In the genomic region with DNA sequence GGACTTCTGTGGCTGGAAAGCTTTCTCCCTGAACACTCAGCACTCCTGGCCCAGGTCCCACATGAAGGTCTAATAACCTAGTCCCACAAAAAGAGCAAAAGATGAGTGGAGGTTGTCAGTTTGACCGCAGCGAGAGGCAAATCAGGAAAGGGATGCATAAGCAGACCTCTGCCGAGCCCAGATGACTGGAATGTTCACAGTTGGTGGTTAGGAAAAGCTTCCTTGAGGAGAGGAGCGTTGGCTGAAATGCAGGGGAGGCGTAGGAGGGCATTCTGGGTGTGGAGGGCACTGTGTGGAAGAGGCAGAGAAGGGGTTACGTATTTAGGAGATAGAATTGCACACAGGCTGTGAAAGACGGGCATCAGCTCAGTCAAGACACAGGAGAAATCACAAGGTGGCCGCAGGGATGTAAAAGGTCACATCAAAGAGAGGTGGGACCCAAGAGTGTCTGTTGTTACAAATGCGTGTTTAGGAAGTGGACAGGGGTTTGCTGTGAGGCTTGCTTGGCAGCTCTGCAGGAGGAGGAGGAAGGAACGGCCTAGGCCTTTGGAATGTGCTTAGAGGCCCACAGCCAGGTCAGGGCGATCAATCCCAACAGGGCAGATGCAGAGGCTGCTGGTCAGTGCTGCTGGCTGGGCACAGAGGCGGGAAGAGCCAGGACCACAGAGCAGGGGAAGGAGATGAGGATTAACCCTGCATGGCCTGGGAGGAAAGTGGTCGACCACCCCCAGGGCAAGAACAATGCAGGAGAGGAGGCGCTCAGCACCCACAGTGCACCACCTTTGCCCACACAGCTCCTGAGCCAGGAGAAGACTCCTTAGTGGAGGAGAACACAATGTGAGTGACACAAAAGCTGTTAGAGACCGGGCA, we compare ENCODE assay signal across 22 cellular contexts.
A peak's percentile ranks its signal among the peaks of the same experiment; 100 is the strongest.
DNase-seq lines count a peak whose midpoint lies in the region; ATAC-seq, FAIRE-seq and TF ChIP-seq lines count a peak whose summit lies in the region.
"Had no signal": no experiment of that assay in that cellular context is flagged by ENCODE, and none has a peak within 500 bp of the region (broad histone marks: within the 10 kb centered on the region; RNA-seq: fewer than 3 reads in every experiment).

No MANE protein-coding gene starts in this region.

- H3K27ac Mint-ChIP-seq in chondrocyte (ENCODE audit: unreplicated experiment): peak overlapping the region; percentile 2
- peak overlapping the region; percentile 72 for H3K27ac Mint-ChIP-seq in neural crest cell (ENCODE audit: unreplicated experiment)
- peak overlapping the region; percentile 37 for H3K27ac Mint-ChIP-seq in type B pancreatic cell
- H3K27ac Mint-ChIP-seq: dendritic cell treated with granulocyte-macrophage colony-stimulating factor and Interleukin-4, amounts not matched to agents 40 ng/mL and 50 ng/mL, for 4 days had no signal

- 76% methylated on average over 15 of the region's 15 CpGs for WGBS in prostate gland

- H3K9me3 Mint-ChIP-seq in chondrocyte (ENCODE audit: low read depth) (no peaks in the 10 kb centered on the region), neural crest cell (no peaks in the 10 kb centered on the region), type B pancreatic cell (no peaks in the 10 kb centered on the region)
- H3K9me3 Mint-ChIP-seq: dendritic cell treated with granulocyte-macrophage colony-stimulating factor and Interleukin-4, amounts not matched to agents 40 ng/mL and 50 ng/mL, for 4 days had no signal

- H3K4me3 ChIP-seq in prostate gland: no peak overlapping the region
- H3K4me3 ChIP-seq: lower lobe of right lung, skin epidermis had no signal

- H3K4me1 Mint-ChIP-seq in chondrocyte (ENCODE audit: low read depth) (peaks cover 53% of the 10 kb centered on the region), neural crest cell (peaks cover 23% of the 10 kb centered on the region), type B pancreatic cell (ENCODE audit: unreplicated experiment) (peaks cover 15% of the 10 kb centered on the region)

- DNase-seq in HT1080 (ENCODE audit: low read depth) (peak; percentile 25), chondrocyte (ENCODE audit: low spot score) (peak; percentile 74), neural crest cell (ENCODE audit: low read depth, low spot score) (no peak), type B pancreatic cell (ENCODE audit: extremely low spot score, unreplicated experiment) (no peak), NCI-H2081 (lab: John Stamatoyannopoulos, UW) (no peak), prostate gland (ENCODE audit: low spot score) (no peak), GM12891 (ENCODE audit: insufficient read length, low spot score) (no peak)
- DNase-seq: activated CD4-positive, alpha-beta T cell treated with anti-CD3 and anti-CD28 coated beads for 1 hour; activated CD8-positive, alpha-beta memory T cell treated with anti-CD3 and anti-CD28 coated beads for 24 hours; Calu3; lower lobe of right lung; NCI-H1417; NCI-H524; RPMI8226; stimulated activated naive CD4-positive, alpha-beta T cell treated with Interleukin-2 at 50 U/mL for 16 hours; T1000 had no signal

- no peaks in the 10 kb centered on the region for H3K36me3 Mint-ChIP-seq in chondrocyte (ENCODE audit: low read depth)
- no peaks in the 10 kb centered on the region for H3K36me3 Mint-ChIP-seq in neural crest cell (ENCODE audit: low read depth)
- H3K36me3 Mint-ChIP-seq in type B pancreatic cell: no peaks in the 10 kb centered on the region
- H3K36me3 Mint-ChIP-seq: brain had no signal

- no peak for FAIRE-seq in GM12891 (lab: Jason Lieb, UNC)
- FAIRE-seq: GM18507 had no signal

- intact Hi-C loops in prostate gland (cut with DNase I): no loop called here

- H3K27me3 Mint-ChIP-seq in chondrocyte (ENCODE audit: low read depth): no peaks in the 10 kb centered on the region
- H3K27me3 Mint-ChIP-seq in neural crest cell (ENCODE audit: low read depth): peaks cover 20% of the 10 kb centered on the region
- peaks cover 5% of the 10 kb centered on the region for H3K27me3 Mint-ChIP-seq in type B pancreatic cell
- H3K27me3 Mint-ChIP-seq: dendritic cell treated with granulocyte-macrophage colony-stimulating factor and Interleukin-4, amounts not matched to agents 40 ng/mL and 50 ng/mL, for 4 days had no signal

- no peaks in the 10 kb centered on the region for H3K36me3 ChIP-seq in prostate gland
- H3K36me3 ChIP-seq: lower lobe of right lung had no signal

- no peaks in the 10 kb centered on the region for H3K9me3 ChIP-seq in prostate gland
- H3K9me3 ChIP-seq: lower lobe of right lung had no signal

- peaks cover 11% of the 10 kb centered on the region for H3K4me1 ChIP-seq in prostate gland (replicated peaks)

- H3K4me3 Mint-ChIP-seq in chondrocyte (ENCODE audit: unreplicated experiment): no peak overlapping the region
- no peak overlapping the region for H3K4me3 Mint-ChIP-seq in neural crest cell
- H3K4me3 Mint-ChIP-seq in type B pancreatic cell: no peak overlapping the region
- H3K4me3 Mint-ChIP-seq: brain; dendritic cell treated with granulocyte-macrophage colony-stimulating factor and Interleukin-4, amounts not matched to agents 40 ng/mL and 50 ng/mL, for 4 days had no signal

- no peaks in the 10 kb centered on the region for H3K27me3 ChIP-seq in prostate gland (replicated peaks; ENCODE audit: insufficient read depth)

- no peak for ATAC-seq in HG02852 (IDR thresholded peaks at IDR 0.05; ENCODE audit: unreplicated experiment)
- ATAC-seq: lower lobe of right lung had no signal

- no peak for TF ChIP-seq CTCF in chondrocyte (IDR thresholded peaks at IDR 0.05)
- TF ChIP-seq CTCF in neural crest cell (conservative IDR thresholded peaks at IDR 0.05): no peak
- no peak for TF ChIP-seq CTCF in type B pancreatic cell (conservative IDR thresholded peaks at IDR 0.05)
- TF ChIP-seq CTCF in prostate gland (IDR thresholded peaks at IDR 0.05): no peak

- H3K27ac ChIP-seq in prostate gland: peak overlapping the region in 1 of 2 donors; percentile 4
- H3K27ac ChIP-seq: lower lobe of right lung, parathyroid adenoma had no signal

- TF ChIP-seq POLR2A in prostate gland (IDR thresholded peaks at IDR 0.05) (no peak), GM12891 (IDR thresholded peaks at IDR 0.05; ENCODE audit: low read depth, low read length) (no peak)

TF ChIP-seq in GM12891, 5 proteins besides CTCF, POLR2A, EP300 and RAD21:
- TF ChIP-seq POLR2AphosphoS5 (IDR thresholded peaks at IDR 0.05; ENCODE audit: low read depth, low read length) (no peak), PAX5 (IDR thresholded peaks at IDR 0.05; ENCODE audit: insufficient read depth, low read length, severe bottlenecking) (no peak), TAF1 (IDR thresholded peaks at IDR 0.05; ENCODE audit: low read depth, low read length) (no peak), SPI1 (IDR thresholded peaks at IDR 0.05; ENCODE audit: low read depth, low read length) (no peak), POU2F2 (IDR thresholded peaks at IDR 0.05; ENCODE audit: low read depth, low read length) (no peak)

Comparison
In these comparisons a context has a peak if more than half of its experiments do, and no peak if none do; other contexts are left out.
1. DNase-seq: peak in HT1080 (single experiment) and chondrocyte (single experiment); none in neural crest cell (single experiment), type B pancreatic cell (single experiment), NCI-H2081 (0 of 2), prostate gland (single experiment) and GM12891 (single experiment).
2. H3K27ac Mint-ChIP-seq: peak in every context shown above with its lines; median percentile 72 in neural crest cell; 37 in type B pancreatic cell; 2 in chondrocyte.